Comparison of ENCODE assay signal across 31 cellular contexts in genomic region chr2:49236316-49236715, GRCh38.
"Had no signal": no experiment of that assay in that cellular context is flagged by ENCODE, and none has a peak within 500 bp of the region (broad histone marks: within the 10 kb centered on the region; RNA-seq: fewer than 3 reads in every experiment).

No MANE protein-coding gene starts in this region.

- H3K27ac Mint-ChIP-seq: activated CD4-positive, alpha-beta memory T cell treated with anti-CD3 and anti-CD28 coated beads, Interleukin-2, amount 10 ng/mL, durations not matched to agents 7 days and 5 days; activated CD8-positive, alpha-beta memory T cell treated with anti-CD3 and anti-CD28 coated beads, Interleukin-2, amount 10 ng/mL, durations not matched to agents 7 days and 5 days; activated naive CD4-positive, alpha-beta T cell treated with anti-CD3 and anti-CD28 coated beads, Interleukin-2, amount 10 ng/mL, durations not matched to agents 7 days and 5 days; activated naive CD8-positive, alpha-beta T cell had no signal

- H3K27me3 Mint-ChIP-seq: activated CD4-positive, alpha-beta memory T cell treated with anti-CD3 and anti-CD28 coated beads, Interleukin-2, amount 10 ng/mL, durations not matched to agents 7 days and 5 days; activated CD8-positive, alpha-beta memory T cell treated with anti-CD3 and anti-CD28 coated beads, Interleukin-2, amount 10 ng/mL, durations not matched to agents 7 days and 5 days; activated naive CD4-positive, alpha-beta T cell treated with anti-CD3 and anti-CD28 coated beads, Interleukin-2, amount 10 ng/mL, durations not matched to agents 7 days and 5 days; activated naive CD8-positive, alpha-beta T cell; central memory CD8-positive, alpha-beta T cell had no signal

- H3K4me3 ChIP-seq: ascending aorta, cardiac muscle cell, K562, SJCRH30, SK-N-MC had no signal

- H3K4me3 Mint-ChIP-seq: activated CD4-positive, alpha-beta memory T cell treated with anti-CD3 and anti-CD28 coated beads, Interleukin-2, amount 10 ng/mL, durations not matched to agents 7 days and 5 days; activated CD8-positive, alpha-beta memory T cell treated with anti-CD3 and anti-CD28 coated beads, Interleukin-2, amount 10 ng/mL, durations not matched to agents 7 days and 5 days; activated naive CD4-positive, alpha-beta T cell treated with anti-CD3 and anti-CD28 coated beads, Interleukin-2, amount 10 ng/mL, durations not matched to agents 7 days and 5 days; activated naive CD8-positive, alpha-beta T cell; central memory CD8-positive, alpha-beta T cell had no signal

- DNase-seq: activated CD4-positive, alpha-beta memory T cell treated with anti-CD3 and anti-CD28 coated beads, Interleukin-2, amount 10 ng/mL, durations not matched to agents 7 days and 5 days; activated CD4-positive, alpha-beta T cell treated with anti-CD3 and anti-CD28 coated beads for 1 hour; activated CD4-positive, alpha-beta T cell treated with anti-CD3 and anti-CD28 coated beads for 48 hours; activated CD4-positive, CD25-positive, alpha-beta regulatory T cell; activated CD8-positive, alpha-beta memory T cell treated with anti-CD3 and anti-CD28 coated beads for 24 hours; activated CD8-positive, alpha-beta memory T cell treated with anti-CD3 and anti-CD28 coated beads, Interleukin-2, amount 10 ng/mL, durations not matched to agents 7 days and 5 days; activated CD8-positive, alpha-beta memory T cell treated with anti-CD3 and anti-CD28 coated beads, Interleukin-2, amount 50 U/mL, for 48 hours; activated effector memory CD4-positive, alpha-beta T cell treated with Interleukin-2 at 50 U/mL for 16 hours; activated naive CD4-positive, alpha-beta T cell treated with anti-CD3 and anti-CD28 coated beads, Interleukin-2, amount 10 ng/mL, durations not matched to agents 7 days and 5 days; activated T-cell treated with anti-CD3 and anti-CD28 coated beads, Interleukin-2, amount 50 U/mL, for 48 hours; amygdala; IMR-90; NCI-H1105; NCI-H1417 treated with DMSO at 0.1 percent for 48 hours; NCI-H187; NCI-H2029 treated with DMSO at 0.1 percent for 48 hours; NCI-H2107; NCI-H226; NCI-H446 treated with DMSO at 0.1 percent for 48 hours; NCI-H526; NCI-H748 treated with DMSO at 0.1 percent for 48 hours; SHP77; T1000; WERI-Rb-1 had no signal

- H3K36me3 Mint-ChIP-seq: activated CD8-positive, alpha-beta memory T cell treated with anti-CD3 and anti-CD28 coated beads, Interleukin-2, amount 10 ng/mL, durations not matched to agents 7 days and 5 days; activated naive CD4-positive, alpha-beta T cell treated with anti-CD3 and anti-CD28 coated beads, Interleukin-2, amount 10 ng/mL, durations not matched to agents 7 days and 5 days; activated naive CD8-positive, alpha-beta T cell had no signal

- H3K4me1 Mint-ChIP-seq: activated CD4-positive, alpha-beta memory T cell treated with anti-CD3 and anti-CD28 coated beads, Interleukin-2, amount 10 ng/mL, durations not matched to agents 7 days and 5 days; activated CD8-positive, alpha-beta memory T cell treated with anti-CD3 and anti-CD28 coated beads, Interleukin-2, amount 10 ng/mL, durations not matched to agents 7 days and 5 days; activated naive CD4-positive, alpha-beta T cell treated with anti-CD3 and anti-CD28 coated beads, Interleukin-2, amount 10 ng/mL, durations not matched to agents 7 days and 5 days; central memory CD8-positive, alpha-beta T cell had no signal
